12 cellular contexts compared by ENCODE assay signal in genomic region chr5:43233946-43234345, GRCh38. TPM values are rescaled to one million over a fixed set of nuclear protein-coding genes. Genes with fewer than 3 reads are reported as not detected.
DNase-seq lines count a peak whose midpoint lies in the region; ATAC-seq and TF ChIP-seq lines count a peak whose summit lies in the region.
"Had no signal": no experiment of that assay in that cellular context is flagged by ENCODE, and none has a peak within 500 bp of the region (broad histone marks: within the 10 kb centered on the region; RNA-seq: fewer than 3 reads in every experiment).

No MANE protein-coding gene starts in this region.

- intact Hi-C loops in activated CD8-positive, alpha-beta T cell treated with anti-CD3 and anti-CD28 coated beads for 36 hours (cut with micrococcal nuclease) = loop anchor here (5.0 kb wide), 1 partner anchor 153 kb away; no protein-coding TSS in a partner anchor

- peaks cover 4% of the 10 kb centered on the region for H3K4me1 Mint-ChIP-seq in activated CD8-positive, alpha-beta T cell treated with anti-CD3 and anti-CD28 coated beads for 36 hours (ENCODE audit: low read depth)
- H3K4me1 Mint-ChIP-seq in T-cell = peaks cover 0 to 4% (median 0%) of the 10 kb centered on the region in 3 donors
- H3K4me1 Mint-ChIP-seq: naive B cell had no signal

- H3K27me3 Mint-ChIP-seq in activated CD8-positive, alpha-beta T cell treated with anti-CD3 and anti-CD28 coated beads for 36 hours = no peaks in the 10 kb centered on the region
- H3K27me3 Mint-ChIP-seq in T-cell = no peaks in the 10 kb centered on the region
- H3K27me3 Mint-ChIP-seq: naive B cell had no signal

- no peaks in the 10 kb centered on the region for H3K9me3 Mint-ChIP-seq in activated CD8-positive, alpha-beta T cell treated with anti-CD3 and anti-CD28 coated beads for 36 hours
- no peaks in the 10 kb centered on the region for H3K9me3 Mint-ChIP-seq in T-cell
- H3K9me3 Mint-ChIP-seq: CD8-positive, alpha-beta memory T cell; naive B cell had no signal

- POLR2A ChIA-PET in activated CD8-positive, alpha-beta T cell treated with anti-CD3 and anti-CD28 coated beads for 36 hours (lab: Charles Lee) = no interaction called here
- POLR2A ChIA-PET in T-cell (lab: Charles Lee) = no interaction called here

- no peaks in the 10 kb centered on the region for H3K36me3 Mint-ChIP-seq in activated CD8-positive, alpha-beta T cell treated with anti-CD3 and anti-CD28 coated beads for 36 hours (ENCODE audit: low read depth)
- no peaks in the 10 kb centered on the region for H3K36me3 Mint-ChIP-seq in T-cell
- H3K36me3 Mint-ChIP-seq: CD8-positive, alpha-beta memory T cell; naive B cell had no signal

- ATAC-seq in GM18867 (IDR thresholded peaks at IDR 0.05; ENCODE audit: unreplicated experiment) (peak; percentile 66), GM21447 (IDR thresholded peaks at IDR 0.05; ENCODE audit: unreplicated experiment) (peak; percentile 63), HG03095 (IDR thresholded peaks at IDR 0.05; ENCODE audit: unreplicated experiment) (peak; percentile 72), T-cell (replicated peaks in 1 of 4) (no peak)
- ATAC-seq in activated CD8-positive, alpha-beta T cell treated with anti-CD3 and anti-CD28 coated beads for 36 hours = peak; percentile 58

- CTCF ChIA-PET in activated CD8-positive, alpha-beta T cell treated with anti-CD3 and anti-CD28 coated beads for 36 hours (lab: Charles Lee) = interaction anchor here (0.9 kb wide), 1 partner anchor 156 kb away, joined by 3 read pairs; no protein-coding TSS in a partner anchor
- CTCF ChIA-PET in T-cell (lab: Charles Lee) = no interaction called here

- DNase-seq in activated CD8-positive, alpha-beta T cell treated with anti-CD3 and anti-CD28 coated beads for 36 hours = no peak
- DNase-seq in SKM-1 treated with dmso at 0.1 percent for 144 hours (lab: John Stamatoyannopoulos, UW; ENCODE audit: unreplicated experiment) = no peak
- no peak for DNase-seq in T1000 (lab: John Stamatoyannopoulos, UW)
- no peak for DNase-seq in T-cell
- DNase-seq: CD8-positive, alpha-beta memory T cell; naive B cell; NCI-H1048; right lobe of liver had no signal

- H3K4me3 Mint-ChIP-seq in activated CD8-positive, alpha-beta T cell treated with anti-CD3 and anti-CD28 coated beads for 36 hours = no peak overlapping the region
- no peak overlapping the region for H3K4me3 Mint-ChIP-seq in T-cell
- H3K4me3 Mint-ChIP-seq: CD8-positive, alpha-beta memory T cell; naive B cell had no signal

- no peak for TF ChIP-seq CTCF in activated CD8-positive, alpha-beta T cell treated with anti-CD3 and anti-CD28 coated beads for 36 hours (IDR thresholded peaks at IDR 0.05)

- H3K27ac Mint-ChIP-seq in activated CD8-positive, alpha-beta T cell treated with anti-CD3 and anti-CD28 coated beads for 36 hours = no peak overlapping the region
- no peak overlapping the region for H3K27ac Mint-ChIP-seq in T-cell
- H3K27ac Mint-ChIP-seq: naive B cell had no signal

RNA-seq across cellular contexts. Expression of gene NIM1K, which starts 41.9 kb away (rescaled TPM):
- total RNA-seq in activated CD8-positive, alpha-beta T cell treated with anti-CD3 and anti-CD28 coated beads for 36 hours = 1 to 10 TPM; 2.1 to 3.2 TPM
- under 1 TPM in 4 of 5 donors, not detected in 1; 0.41 to 0.89 (median 0.73) TPM for total RNA-seq in T-cell
- total RNA-seq: H1 had no signal

Comparison
In these comparisons a context has a peak if more than half of its experiments do, and no peak if none do; other contexts are left out.
1. ATAC-seq: peak in GM18867 (single experiment), GM21447 (single experiment), HG03095 (single experiment) and activated CD8-positive, alpha-beta T cell treated with anti-CD3 and anti-CD28 coated beads for 36 hours (single experiment); none in T-cell (0 of 4).